In the genomic region with DNA sequence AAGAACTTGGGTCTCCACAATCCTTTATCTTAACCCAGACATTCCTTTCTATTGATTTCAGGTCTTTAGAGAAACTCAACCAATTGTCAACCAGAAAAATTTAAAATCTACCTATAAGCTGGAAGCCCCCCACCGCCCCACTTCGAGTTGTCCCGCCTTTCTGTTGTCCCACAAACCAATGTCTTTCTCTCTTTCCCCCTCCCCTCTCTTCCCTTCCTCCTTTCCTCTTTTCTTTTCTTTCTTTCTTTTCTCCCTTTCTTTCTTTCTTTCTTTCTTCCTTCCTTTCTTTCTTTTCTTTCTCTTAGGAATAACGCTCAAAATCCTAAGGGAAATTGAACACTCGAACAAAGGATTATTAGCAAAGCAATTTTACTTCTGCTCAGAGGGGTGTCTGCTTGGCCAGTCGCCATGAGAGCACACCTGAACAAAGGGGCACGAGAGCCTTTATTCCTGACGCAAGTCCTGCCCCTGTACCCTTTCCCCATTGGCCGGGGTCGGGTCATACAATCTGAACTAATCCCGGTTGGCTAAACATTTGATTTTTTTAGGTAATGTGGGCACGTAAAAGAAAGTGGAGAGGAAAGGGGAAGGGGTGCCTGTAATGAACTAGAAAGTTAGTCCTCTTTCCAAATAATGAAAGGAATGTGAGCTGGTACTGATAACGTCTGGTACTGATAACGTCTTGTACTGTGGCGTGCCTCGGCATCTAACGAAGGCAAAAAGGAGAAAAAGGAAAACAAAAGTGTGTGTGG, we compare ENCODE assay signal across 1 cellular context.
TF ChIP-seq lines count a peak whose summit lies in the region.

No MANE protein-coding gene starts in this region.

TF ChIP-seq in K562, 482 proteins besides CTCF, POLR2A, EP300 and RAD21 (continued from another document):
- TF ChIP-seq SIN3A (IDR thresholded peaks at IDR 0.05; ENCODE audit: borderline replicate concordance in 2 of 2, control insufficient read depth in 1 of 2, low read depth in 2 of 2, low read length in 2 of 2) (no peak), MYC (IDR thresholded peaks at IDR 0.05; ENCODE audit: low read depth, low read length) (peak; percentile 40; the same call in 1 of the 2 replicates), MYC (CRISPR knock-in tag; IDR thresholded peaks at IDR 0.05; ENCODE audit: borderline replicate concordance, low read depth) (no peak), EHMT2 (IDR thresholded peaks at IDR 0.05) (0 out of 2 replicates have a peak, but pooled peaks have one; percentile 14), SOX6 (IDR thresholded peaks at IDR 0.05) (peak; percentile 75), HDGF (IDR thresholded peaks at IDR 0.05) (0 out of 2 replicates have a peak, but pooled peaks have one; percentile 46), SMARCA4 (IDR thresholded peaks at IDR 0.05) (peak; percentile 70; the same call in 1 of the 2 replicates), CTBP1 (IDR thresholded peaks at IDR 0.05; ENCODE audit: borderline replicate concordance) (peak; percentile 40; the same call in 1 of the 2 replicates), TCF7L2 (IDR thresholded peaks at IDR 0.05; ENCODE audit: low read depth, low read length) (no peak), KDM1A (IDR thresholded peaks at IDR 0.05) (peak; percentile 42 to 58; a peak in 2 of 4 replicates), KAT7 (CRISPR knock-in tag; IDR thresholded peaks at IDR 0.05; ENCODE audit: borderline replicate concordance) (0 out of 2 replicates have a peak, but pooled peaks have one; percentile 54), ZNF197 (CRISPR knock-in tag; IDR thresholded peaks at IDR 0.05; ENCODE audit: low read depth) (0 out of 2 replicates have a peak, but pooled peaks have one; percentile 32), MTA3 (IDR thresholded peaks at IDR 0.05; ENCODE audit: borderline replicate concordance) (0 out of 2 replicates have a peak, but pooled peaks have one; percentile 23), TEAD4 (IDR thresholded peaks at IDR 0.05; ENCODE audit: low read length) (peak; percentile 58), TEAD4 (CRISPR knock-in tag; IDR thresholded peaks at IDR 0.05; ENCODE audit: borderline replicate concordance) (no peak), NFIC (IDR thresholded peaks at IDR 0.05) (peak; percentile 23), RBM22 (IDR thresholded peaks at IDR 0.05; ENCODE audit: low read depth, low read length, poor library complexity, severe bottlenecking) (no peak), MAZ (CRISPR knock-in tag; conservative IDR thresholded peaks at IDR 0.05 in 1 of 2, IDR thresholded peaks at IDR 0.05 in 1 of 2) (0 out of 4 replicates have a peak, but pooled peaks of 1 of the 2 experiments have one; percentile 20), BMI1 (IDR thresholded peaks at IDR 0.05; ENCODE audit: low read length) (no peak), GATAD2A (IDR thresholded peaks at IDR 0.05) (peak; percentile 55; the same call in 1 of the 2 replicates), CBFA2T3 (IDR thresholded peaks at IDR 0.05) (0 out of 2 replicates have a peak, but pooled peaks have one; percentile 12)
- TF ChIP-seq, protein P1, sequence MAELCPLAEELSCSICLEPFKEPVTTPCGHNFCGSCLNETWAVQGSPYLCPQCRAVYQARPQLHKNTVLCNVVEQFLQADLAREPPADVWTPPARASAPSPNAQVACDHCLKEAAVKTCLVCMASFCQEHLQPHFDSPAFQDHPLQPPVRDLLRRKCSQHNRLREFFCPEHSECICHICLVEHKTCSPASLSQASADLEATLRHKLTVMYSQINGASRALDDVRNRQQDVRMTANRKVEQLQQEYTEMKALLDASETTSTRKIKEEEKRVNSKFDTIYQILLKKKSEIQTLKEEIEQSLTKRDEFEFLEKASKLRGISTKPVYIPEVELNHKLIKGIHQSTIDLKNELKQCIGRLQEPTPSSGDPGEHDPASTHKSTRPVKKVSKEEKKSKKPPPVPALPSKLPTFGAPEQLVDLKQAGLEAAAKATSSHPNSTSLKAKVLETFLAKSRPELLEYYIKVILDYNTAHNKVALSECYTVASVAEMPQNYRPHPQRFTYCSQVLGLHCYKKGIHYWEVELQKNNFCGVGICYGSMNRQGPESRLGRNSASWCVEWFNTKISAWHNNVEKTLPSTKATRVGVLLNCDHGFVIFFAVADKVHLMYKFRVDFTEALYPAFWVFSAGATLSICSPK (IDR thresholded peaks at IDR 0.05; ENCODE audit: borderline replicate concordance): 0 out of 2 replicates have a peak, but pooled peaks have one; percentile 74
- TF ChIP-seq, protein P2, sequence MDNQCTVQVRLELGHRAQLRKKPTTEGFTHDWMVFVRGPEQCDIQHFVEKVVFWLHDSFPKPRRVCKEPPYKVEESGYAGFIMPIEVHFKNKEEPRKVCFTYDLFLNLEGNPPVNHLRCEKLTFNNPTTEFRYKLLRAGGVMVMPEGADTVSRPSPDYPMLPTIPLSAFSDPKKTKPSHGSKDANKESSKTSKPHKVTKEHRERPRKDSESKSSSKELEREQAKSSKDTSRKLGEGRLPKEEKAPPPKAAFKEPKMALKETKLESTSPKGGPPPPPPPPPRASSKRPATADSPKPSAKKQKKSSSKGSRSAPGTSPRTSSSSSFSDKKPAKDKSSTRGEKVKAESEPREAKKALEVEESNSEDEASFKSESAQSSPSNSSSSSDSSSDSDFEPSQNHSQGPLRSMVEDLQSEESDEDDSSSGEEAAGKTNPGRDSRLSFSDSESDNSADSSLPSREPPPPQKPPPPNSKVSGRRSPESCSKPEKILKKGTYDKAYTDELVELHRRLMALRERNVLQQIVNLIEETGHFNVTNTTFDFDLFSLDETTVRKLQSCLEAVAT (IDR thresholded peaks at IDR 0.05): peak in 1 of 2 experiments; percentile 86; a peak in 2 of 4 replicates
- TF ChIP-seq, protein P3, sequence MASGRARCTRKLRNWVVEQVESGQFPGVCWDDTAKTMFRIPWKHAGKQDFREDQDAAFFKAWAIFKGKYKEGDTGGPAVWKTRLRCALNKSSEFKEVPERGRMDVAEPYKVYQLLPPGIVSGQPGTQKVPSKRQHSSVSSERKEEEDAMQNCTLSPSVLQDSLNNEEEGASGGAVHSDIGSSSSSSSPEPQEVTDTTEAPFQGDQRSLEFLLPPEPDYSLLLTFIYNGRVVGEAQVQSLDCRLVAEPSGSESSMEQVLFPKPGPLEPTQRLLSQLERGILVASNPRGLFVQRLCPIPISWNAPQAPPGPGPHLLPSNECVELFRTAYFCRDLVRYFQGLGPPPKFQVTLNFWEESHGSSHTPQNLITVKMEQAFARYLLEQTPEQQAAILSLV (tag; IDR thresholded peaks at IDR 0.05): no peak
- TF ChIP-seq, protein P4, sequence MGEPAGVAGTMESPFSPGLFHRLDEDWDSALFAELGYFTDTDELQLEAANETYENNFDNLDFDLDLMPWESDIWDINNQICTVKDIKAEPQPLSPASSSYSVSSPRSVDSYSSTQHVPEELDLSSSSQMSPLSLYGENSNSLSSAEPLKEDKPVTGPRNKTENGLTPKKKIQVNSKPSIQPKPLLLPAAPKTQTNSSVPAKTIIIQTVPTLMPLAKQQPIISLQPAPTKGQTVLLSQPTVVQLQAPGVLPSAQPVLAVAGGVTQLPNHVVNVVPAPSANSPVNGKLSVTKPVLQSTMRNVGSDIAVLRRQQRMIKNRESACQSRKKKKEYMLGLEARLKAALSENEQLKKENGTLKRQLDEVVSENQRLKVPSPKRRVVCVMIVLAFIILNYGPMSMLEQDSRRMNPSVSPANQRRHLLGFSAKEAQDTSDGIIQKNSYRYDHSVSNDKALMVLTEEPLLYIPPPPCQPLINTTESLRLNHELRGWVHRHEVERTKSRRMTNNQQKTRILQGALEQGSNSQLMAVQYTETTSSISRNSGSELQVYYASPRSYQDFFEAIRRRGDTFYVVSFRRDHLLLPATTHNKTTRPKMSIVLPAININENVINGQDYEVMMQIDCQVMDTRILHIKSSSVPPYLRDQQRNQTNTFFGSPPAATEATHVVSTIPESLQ (CRISPR knock-in tag; IDR thresholded peaks at IDR 0.05): 0 out of 2 replicates have a peak, but pooled peaks have one; percentile 0
- TF ChIP-seq, protein P5, sequence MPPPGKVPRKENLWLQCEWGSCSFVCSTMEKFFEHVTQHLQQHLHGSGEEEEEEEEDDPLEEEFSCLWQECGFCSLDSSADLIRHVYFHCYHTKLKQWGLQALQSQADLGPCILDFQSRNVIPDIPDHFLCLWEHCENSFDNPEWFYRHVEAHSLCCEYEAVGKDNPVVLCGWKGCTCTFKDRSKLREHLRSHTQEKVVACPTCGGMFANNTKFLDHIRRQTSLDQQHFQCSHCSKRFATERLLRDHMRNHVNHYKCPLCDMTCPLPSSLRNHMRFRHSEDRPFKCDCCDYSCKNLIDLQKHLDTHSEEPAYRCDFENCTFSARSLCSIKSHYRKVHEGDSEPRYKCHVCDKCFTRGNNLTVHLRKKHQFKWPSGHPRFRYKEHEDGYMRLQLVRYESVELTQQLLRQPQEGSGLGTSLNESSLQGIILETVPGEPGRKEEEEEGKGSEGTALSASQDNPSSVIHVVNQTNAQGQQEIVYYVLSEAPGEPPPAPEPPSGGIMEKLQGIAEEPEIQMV (tag; conservative IDR thresholded peaks at IDR 0.05; ENCODE audit: low read depth): 0 out of 2 replicates have a peak, but pooled peaks have one; percentile 46
- TF ChIP-seq, protein P6, sequence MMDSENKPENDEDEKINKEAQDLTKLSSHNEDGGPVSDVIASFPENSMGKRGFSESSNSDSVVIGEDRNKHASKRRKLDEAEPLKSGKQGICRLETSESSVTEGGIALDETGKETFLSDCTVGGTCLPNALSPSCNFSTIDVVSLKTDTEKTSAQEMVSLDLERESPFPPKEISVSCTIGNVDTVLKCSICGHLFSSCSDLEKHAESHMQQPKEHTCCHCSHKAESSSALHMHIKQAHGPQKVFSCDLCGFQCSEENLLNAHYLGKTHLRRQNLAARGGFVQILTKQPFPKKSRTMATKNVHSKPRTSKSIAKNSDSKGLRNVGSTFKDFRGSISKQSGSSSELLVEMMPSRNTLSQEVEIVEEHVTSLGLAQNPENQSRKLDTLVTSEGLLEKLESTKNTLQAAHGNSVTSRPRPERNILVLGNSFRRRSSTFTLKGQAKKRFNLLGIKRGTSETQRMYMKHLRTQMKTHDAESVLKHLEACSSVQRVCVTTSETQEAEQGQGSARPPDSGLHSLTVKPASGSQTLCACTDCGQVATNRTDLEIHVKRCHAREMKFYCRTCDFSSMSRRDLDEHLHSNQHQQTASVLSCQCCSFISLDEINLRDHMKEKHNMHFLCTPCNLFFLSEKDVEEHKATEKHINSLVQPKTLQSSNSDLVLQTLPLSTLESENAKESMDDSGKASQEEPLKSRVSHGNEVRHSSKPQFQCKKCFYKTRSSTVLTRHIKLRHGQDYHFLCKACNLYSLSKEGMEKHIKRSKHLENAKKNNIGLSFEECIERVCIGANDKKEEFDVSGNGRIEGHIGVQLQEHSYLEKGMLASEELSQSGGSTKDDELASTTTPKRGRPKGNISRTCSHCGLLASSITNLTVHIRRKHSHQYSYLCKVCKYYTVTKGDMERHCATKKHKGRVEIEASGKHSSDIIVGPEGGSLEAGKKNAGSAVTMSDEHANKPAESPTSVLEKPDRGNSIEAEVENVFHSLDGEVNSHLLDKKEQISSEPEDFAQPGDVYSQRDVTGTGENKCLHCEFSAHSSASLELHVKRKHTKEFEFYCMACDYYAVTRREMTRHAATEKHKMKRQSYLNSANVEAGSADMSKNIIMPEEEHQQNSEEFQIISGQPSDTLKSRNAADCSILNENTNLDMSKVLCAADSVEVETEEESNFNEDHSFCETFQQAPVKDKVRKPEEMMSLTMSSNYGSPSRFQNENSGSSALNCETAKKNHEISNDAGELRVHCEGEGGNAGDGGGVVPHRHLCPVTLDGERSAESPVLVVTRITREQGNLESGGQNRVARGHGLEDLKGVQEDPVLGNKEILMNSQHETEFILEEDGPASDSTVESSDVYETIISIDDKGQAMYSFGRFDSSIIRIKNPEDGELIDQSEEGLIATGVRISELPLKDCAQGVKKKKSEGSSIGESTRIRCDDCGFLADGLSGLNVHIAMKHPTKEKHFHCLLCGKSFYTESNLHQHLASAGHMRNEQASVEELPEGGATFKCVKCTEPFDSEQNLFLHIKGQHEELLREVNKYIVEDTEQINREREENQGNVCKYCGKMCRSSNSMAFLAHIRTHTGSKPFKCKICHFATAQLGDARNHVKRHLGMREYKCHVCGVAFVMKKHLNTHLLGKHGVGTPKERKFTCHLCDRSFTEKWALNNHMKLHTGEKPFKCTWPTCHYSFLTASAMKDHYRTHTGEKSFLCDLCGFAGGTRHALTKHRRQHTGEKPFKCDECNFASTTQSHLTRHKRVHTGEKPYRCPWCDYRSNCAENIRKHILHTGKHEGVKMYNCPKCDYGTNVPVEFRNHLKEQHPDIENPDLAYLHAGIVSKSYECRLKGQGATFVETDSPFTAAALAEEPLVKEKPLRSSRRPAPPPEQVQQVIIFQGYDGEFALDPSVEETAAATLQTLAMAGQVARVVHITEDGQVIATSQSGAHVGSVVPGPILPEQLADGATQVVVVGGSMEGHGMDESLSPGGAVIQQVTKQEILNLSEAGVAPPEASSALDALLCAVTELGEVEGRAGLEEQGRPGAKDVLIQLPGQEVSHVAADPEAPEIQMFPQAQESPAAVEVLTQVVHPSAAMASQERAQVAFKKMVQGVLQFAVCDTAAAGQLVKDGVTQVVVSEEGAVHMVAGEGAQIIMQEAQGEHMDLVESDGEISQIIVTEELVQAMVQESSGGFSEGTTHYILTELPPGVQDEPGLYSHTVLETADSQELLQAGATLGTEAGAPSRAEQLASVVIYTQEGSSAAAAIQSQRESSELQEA (IDR thresholded peaks at IDR 0.05; ENCODE audit: low read depth): 0 out of 2 replicates have a peak, but pooled peaks have one; percentile 41
TF ChIP-seq in K562: peak in this region for 34.
